ENCODE assay signal across 8 cellular contexts in the genomic region with DNA sequence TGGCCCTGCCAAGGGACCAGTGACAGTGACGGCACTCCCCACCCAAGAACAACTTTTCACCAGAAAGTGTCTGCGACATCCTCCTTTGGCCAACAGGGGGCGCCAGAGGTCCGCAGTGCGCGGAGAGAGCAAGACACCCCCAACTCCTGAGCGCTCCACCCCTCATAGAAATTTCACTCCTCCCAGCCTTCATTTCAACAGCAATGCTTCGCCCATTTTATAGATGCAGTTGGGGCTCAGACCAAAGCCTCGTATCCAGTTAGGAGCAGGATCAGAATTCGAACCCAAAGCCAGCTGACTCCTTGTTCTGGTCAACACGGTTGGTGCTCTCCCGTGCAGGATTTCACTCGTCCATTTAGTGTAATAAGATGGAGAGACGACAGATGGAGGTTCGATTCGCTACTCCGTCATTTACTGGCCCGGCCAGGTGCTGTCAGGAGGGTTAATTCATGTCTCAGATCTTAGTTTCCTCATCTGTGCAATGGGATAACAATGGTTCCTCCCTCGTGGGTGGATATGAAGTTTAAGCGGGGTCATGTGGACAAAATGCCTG. TPM values are rescaled to one million over a fixed set of nuclear protein-coding genes. Genes with fewer than 3 reads are reported as not detected.
A peak's percentile ranks its signal among the peaks of the same experiment; 100 is the strongest.
DNase-seq lines count a peak whose midpoint lies in the region; ATAC-seq, FAIRE-seq and TF ChIP-seq lines count a peak whose summit lies in the region.

No MANE protein-coding gene starts in this region.

- H3K4me1 ChIP-seq in colonic mucosa (peaks cover 11% of the 10 kb centered on the region), liver (ENCODE audit: control insufficient read depth in 4 of 4, insufficient read depth in 4 of 4, low read length in 3 of 4) (peaks cover 0 to 32% (median 24%) of the 10 kb centered on the region in 4 donors)

- H3K27me3 Mint-ChIP-seq in activated CD4-positive, alpha-beta T cell treated with anti-CD3 and anti-CD28 coated beads, Interleukin-2, amount 10 ng/mL, durations not matched to agents 7 days and 5 days = peaks cover 27% of the 10 kb centered on the region

- H3K9ac ChIP-seq in colonic mucosa (ENCODE audit: low read depth in 2 of 2, low read length in 2 of 2) (peak overlapping the region in 1 of 2 donors; percentile 13), liver (ENCODE audit: low read depth in 1 of 2, low read length in 2 of 2) (no peak overlapping the region)

- POLR2A ChIA-PET in activated CD4-positive, alpha-beta T cell treated with anti-CD3 and anti-CD28 coated beads, Interleukin-2, amount 10 ng/mL, durations not matched to agents 7 days and 5 days (lab: Charles Lee) = no interaction called here

- ATAC-seq in GM19035 (IDR thresholded peaks at IDR 0.05; ENCODE audit: unreplicated experiment) = no peak

- H3K9me3 ChIP-seq in colonic mucosa = no peaks in the 10 kb centered on the region
- H3K9me3 ChIP-seq in liver (ENCODE audit: control insufficient read depth in 4 of 4, low read length in 3 of 4) = no peaks in the 10 kb centered on the region

- intact Hi-C loops in colonic mucosa (cut with DNase I) = loop anchor here (5.0 kb wide), 1 partner anchor 134 kb away; no protein-coding TSS in a partner anchor

- no peaks in the 10 kb centered on the region for H3K9me3 Mint-ChIP-seq in activated CD4-positive, alpha-beta T cell treated with anti-CD3 and anti-CD28 coated beads, Interleukin-2, amount 10 ng/mL, durations not matched to agents 7 days and 5 days

- H3K4me3 ChIP-seq in colonic mucosa (no peak overlapping the region), liver (ENCODE audit: low read depth in 1 of 3, low read length in 3 of 3) (no peak overlapping the region)

- H3K36me3 Mint-ChIP-seq in activated CD4-positive, alpha-beta T cell treated with anti-CD3 and anti-CD28 coated beads, Interleukin-2, amount 10 ng/mL, durations not matched to agents 7 days and 5 days (ENCODE audit: low read depth) = peaks cover 9% of the 10 kb centered on the region

- H3K27me3 ChIP-seq in colonic mucosa = no peaks in the 10 kb centered on the region
- no peaks in the 10 kb centered on the region for H3K27me3 ChIP-seq in liver (ENCODE audit: control insufficient read depth in 4 of 4, insufficient read depth in 4 of 4, low read length in 3 of 4)

- TF ChIP-seq CTCF in colonic mucosa (IDR thresholded peaks at IDR 0.05) = peak; percentile 77
- peak; percentile 74 for TF ChIP-seq CTCF in liver (IDR thresholded peaks at IDR 0.05; ENCODE audit: low read depth, low read length, missing input control)

- whole genome bisulfite sequencing in liver = 19% methylated on average over 20 of the region's 20 CpGs

- H3K4me1 Mint-ChIP-seq in activated CD4-positive, alpha-beta T cell treated with anti-CD3 and anti-CD28 coated beads, Interleukin-2, amount 10 ng/mL, durations not matched to agents 7 days and 5 days = peaks cover 43% of the 10 kb centered on the region

- peak; percentile 79 for DNase-seq in AG08395 (ENCODE audit: low spot score)
- DNase-seq in H54 (ENCODE audit: insufficient read length, low spot score) = peak; percentile 68
- DNase-seq in NCI-H526 (lab: John Stamatoyannopoulos, UW) = peak; percentile 34 to 81
- peak; percentile 83 for DNase-seq in activated CD4-positive, alpha-beta T cell treated with anti-CD3 and anti-CD28 coated beads, Interleukin-2, amount 10 ng/mL, durations not matched to agents 7 days and 5 days
- DNase-seq in colonic mucosa = peak; percentile 88
- DNase-seq in stimulated activated CD4-positive, alpha-beta T cell treated with anti-CD3 and anti-CD28 coated beads, TNF-alpha, amount 100 ng/mL, for 1 hour (ENCODE audit: low read depth in 3 of 3, low spot score in 1 of 3) = peak; percentile 65 to 83 (median 67)

- H3K4me3 Mint-ChIP-seq in activated CD4-positive, alpha-beta T cell treated with anti-CD3 and anti-CD28 coated beads, Interleukin-2, amount 10 ng/mL, durations not matched to agents 7 days and 5 days = peak overlapping the region; percentile 52

- no peak for TF ChIP-seq POLR2A in H54 (IDR thresholded peaks at IDR 0.05; ENCODE audit: low read depth, low read length)

- peak overlapping the region; percentile 17 for H3K27ac Mint-ChIP-seq in activated CD4-positive, alpha-beta T cell treated with anti-CD3 and anti-CD28 coated beads, Interleukin-2, amount 10 ng/mL, durations not matched to agents 7 days and 5 days

- CTCF ChIA-PET in activated CD4-positive, alpha-beta T cell treated with anti-CD3 and anti-CD28 coated beads, Interleukin-2, amount 10 ng/mL, durations not matched to agents 7 days and 5 days (lab: Charles Lee) = interaction anchor here (0.6 to 3.3 kb wide), 9 partner anchors 11 to 797 kb away, joined by 3 to 35 read pairs (median 3); no protein-coding TSS in a partner anchor

- FAIRE-seq in H54 (lab: Jason Lieb, UNC) = no peak

- H3K36me3 ChIP-seq in colonic mucosa (peaks cover 5% of the 10 kb centered on the region), liver (ENCODE audit: control insufficient read depth in 4 of 4, insufficient read depth in 3 of 4, low read depth in 1 of 4, low read length in 3 of 4) (peaks cover 0 to 11% (median 9%) of the 10 kb centered on the region in 4 donors)

- H3K27ac ChIP-seq in colonic mucosa (no peak overlapping the region), liver (ENCODE audit: low read depth in 1 of 2, low read length in 2 of 2) (no peak overlapping the region)

- peak; percentile 85 to 88 for TF ChIP-seq RAD21 in liver (IDR thresholded peaks at IDR 0.05)

TF ChIP-seq in liver, 16 proteins besides CTCF, POLR2A, EP300 and RAD21 (continues in another document):
- TF ChIP-seq HNF4A (conservative IDR thresholded peaks at IDR 0.05) = no peak
- TF ChIP-seq GABPA (IDR thresholded peaks at IDR 0.05 in 1 of 2, conservative IDR thresholded peaks at IDR 0.05 in 1 of 2) = no peak
- no peak for TF ChIP-seq TAF1 (conservative IDR thresholded peaks at IDR 0.05)
- TF ChIP-seq, protein P1, sequence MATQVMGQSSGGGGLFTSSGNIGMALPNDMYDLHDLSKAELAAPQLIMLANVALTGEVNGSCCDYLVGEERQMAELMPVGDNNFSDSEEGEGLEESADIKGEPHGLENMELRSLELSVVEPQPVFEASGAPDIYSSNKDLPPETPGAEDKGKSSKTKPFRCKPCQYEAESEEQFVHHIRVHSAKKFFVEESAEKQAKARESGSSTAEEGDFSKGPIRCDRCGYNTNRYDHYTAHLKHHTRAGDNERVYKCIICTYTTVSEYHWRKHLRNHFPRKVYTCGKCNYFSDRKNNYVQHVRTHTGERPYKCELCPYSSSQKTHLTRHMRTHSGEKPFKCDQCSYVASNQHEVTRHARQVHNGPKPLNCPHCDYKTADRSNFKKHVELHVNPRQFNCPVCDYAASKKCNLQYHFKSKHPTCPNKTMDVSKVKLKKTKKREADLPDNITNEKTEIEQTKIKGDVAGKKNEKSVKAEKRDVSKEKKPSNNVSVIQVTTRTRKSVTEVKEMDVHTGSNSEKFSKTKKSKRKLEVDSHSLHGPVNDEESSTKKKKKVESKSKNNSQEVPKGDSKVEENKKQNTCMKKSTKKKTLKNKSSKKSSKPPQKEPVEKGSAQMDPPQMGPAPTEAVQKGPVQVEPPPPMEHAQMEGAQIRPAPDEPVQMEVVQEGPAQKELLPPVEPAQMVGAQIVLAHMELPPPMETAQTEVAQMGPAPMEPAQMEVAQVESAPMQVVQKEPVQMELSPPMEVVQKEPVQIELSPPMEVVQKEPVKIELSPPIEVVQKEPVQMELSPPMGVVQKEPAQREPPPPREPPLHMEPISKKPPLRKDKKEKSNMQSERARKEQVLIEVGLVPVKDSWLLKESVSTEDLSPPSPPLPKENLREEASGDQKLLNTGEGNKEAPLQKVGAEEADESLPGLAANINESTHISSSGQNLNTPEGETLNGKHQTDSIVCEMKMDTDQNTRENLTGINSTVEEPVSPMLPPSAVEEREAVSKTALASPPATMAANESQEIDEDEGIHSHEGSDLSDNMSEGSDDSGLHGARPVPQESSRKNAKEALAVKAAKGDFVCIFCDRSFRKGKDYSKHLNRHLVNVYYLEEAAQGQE (IDR thresholded peaks at IDR 0.05) = no peak
- no peak for TF ChIP-seq FOXA2 (IDR thresholded peaks at IDR 0.05)
- TF ChIP-seq, protein P2, sequence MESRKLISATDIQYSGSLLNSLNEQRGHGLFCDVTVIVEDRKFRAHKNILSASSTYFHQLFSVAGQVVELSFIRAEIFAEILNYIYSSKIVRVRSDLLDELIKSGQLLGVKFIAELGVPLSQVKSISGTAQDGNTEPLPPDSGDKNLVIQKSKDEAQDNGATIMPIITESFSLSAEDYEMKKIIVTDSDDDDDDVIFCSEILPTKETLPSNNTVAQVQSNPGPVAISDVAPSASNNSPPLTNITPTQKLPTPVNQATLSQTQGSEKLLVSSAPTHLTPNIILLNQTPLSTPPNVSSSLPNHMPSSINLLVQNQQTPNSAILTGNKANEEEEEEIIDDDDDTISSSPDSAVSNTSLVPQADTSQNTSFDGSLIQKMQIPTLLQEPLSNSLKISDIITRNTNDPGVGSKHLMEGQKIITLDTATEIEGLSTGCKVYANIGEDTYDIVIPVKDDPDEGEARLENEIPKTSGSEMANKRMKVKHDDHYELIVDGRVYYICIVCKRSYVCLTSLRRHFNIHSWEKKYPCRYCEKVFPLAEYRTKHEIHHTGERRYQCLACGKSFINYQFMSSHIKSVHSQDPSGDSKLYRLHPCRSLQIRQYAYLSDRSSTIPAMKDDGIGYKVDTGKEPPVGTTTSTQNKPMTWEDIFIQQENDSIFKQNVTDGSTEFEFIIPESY (IDR thresholded peaks at IDR 0.05) = no peak
- TF ChIP-seq FOXA1 (IDR thresholded peaks at IDR 0.05) = no peak
- no peak for TF ChIP-seq NR2F2 (IDR thresholded peaks at IDR 0.05)
- TF ChIP-seq, protein P3, sequence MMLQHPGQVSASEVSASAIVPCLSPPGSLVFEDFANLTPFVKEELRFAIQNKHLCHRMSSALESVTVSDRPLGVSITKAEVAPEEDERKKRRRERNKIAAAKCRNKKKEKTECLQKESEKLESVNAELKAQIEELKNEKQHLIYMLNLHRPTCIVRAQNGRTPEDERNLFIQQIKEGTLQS (IDR thresholded peaks at IDR 0.05) = no peak

RNA-seq across cellular contexts. Expression of a gene that starts 2.4 kb away (rescaled TPM):
- 10 to 100 TPM; 60.8 to 64.7 TPM for total RNA-seq in activated CD4-positive, alpha-beta T cell treated with anti-CD3 and anti-CD28 coated beads, Interleukin-2, amount 10 ng/mL, durations not matched to agents 7 days and 5 days
- total RNA-seq in colonic mucosa = 10 to 100 TPM; 22.8 to 77.7 TPM
- total RNA-seq in liver = 10 to 100 TPM; 20.0 to 20.7 TPM
- 10 to 100 TPM; 27.3 to 37.1 TPM for polyA plus RNA-seq in liver

RNA-seq across cellular contexts. Expression of a gene that starts 49.4 kb away (rescaled TPM):
- 100 to 1,000 TPM; 191 to 219 TPM for total RNA-seq in activated CD4-positive, alpha-beta T cell treated with anti-CD3 and anti-CD28 coated beads, Interleukin-2, amount 10 ng/mL, durations not matched to agents 7 days and 5 days
- 100 to 1,000 TPM; 199 to 226 TPM for total RNA-seq in colonic mucosa
- 100 to 1,000 TPM; 102 to 157 TPM for total RNA-seq in liver
- polyA plus RNA-seq in liver = 10 to 100 TPM; 48.0 to 49.6 TPM

RNA-seq across cellular contexts. Expression of a gene that starts 54.6 kb away (rescaled TPM):
- total RNA-seq in activated CD4-positive, alpha-beta T cell treated with anti-CD3 and anti-CD28 coated beads, Interleukin-2, amount 10 ng/mL, durations not matched to agents 7 days and 5 days = 10 to 100 TPM; 25.5 to 27.9 TPM
- 10 to 100 TPM; 35.8 to 46.6 TPM for total RNA-seq in colonic mucosa
- 10 to 100 TPM; 25.0 to 29.9 TPM for total RNA-seq in liver
- 10 to 100 TPM; 31.4 to 33.6 TPM for polyA plus RNA-seq in liver

RNA-seq across cellular contexts. Expression of a gene that starts 56.9 kb away (rescaled TPM):
- under 1 TPM; 0.10 to 0.29 TPM for total RNA-seq in activated CD4-positive, alpha-beta T cell treated with anti-CD3 and anti-CD28 coated beads, Interleukin-2, amount 10 ng/mL, durations not matched to agents 7 days and 5 days
- total RNA-seq in colonic mucosa (under 1 TPM; 0.77 to 0.79 TPM), liver (under 1 TPM; 0.05 to 0.08 TPM)
- under 1 TPM in 1 of 2 donors, not detected in 1; 0.12 TPM for polyA plus RNA-seq in liver
